ENCODE assay signal across 10 cellular contexts in genomic region chr3:143302638-143303171, GRCh38.
DNase-seq lines count a peak whose midpoint lies in the region; ATAC-seq, FAIRE-seq and TF ChIP-seq lines count a peak whose summit lies in the region.
"Had no signal": no experiment of that assay in that cellular context is flagged by ENCODE, and none has a peak within 500 bp of the region (broad histone marks: within the 10 kb centered on the region; RNA-seq: fewer than 3 reads in every experiment).

No MANE protein-coding gene starts in this region.

- TF ChIP-seq CTCF in K562 (IDR thresholded peaks at IDR 0.05 in 2 of 3, conservative IDR thresholded peaks at IDR 0.05 in 1 of 3; ENCODE audit: insufficient read depth in 2 of 3, low read depth in 1 of 3, low read length in 3 of 3) (no peak), hepatocyte (IDR thresholded peaks at IDR 0.05; ENCODE audit: poor library complexity) (no peak)

- no peak for FAIRE-seq in K562 (lab: Jason Lieb, UNC)

- H2AFZ ChIP-seq in K562 (ENCODE audit: low read depth, low read length) (peak overlapping the region; percentile 80), hepatocyte (no peak overlapping the region)

- peak; percentile 56 for DNase-seq in HK-2 (ENCODE audit: unreplicated experiment)
- DNase-seq in K562 (ENCODE audit: extremely low read depth in 1 of 4, low spot score in 3 of 4), result no peak
- DNase-seq in hepatocyte (ENCODE audit: low spot score), result peak; percentile 29
- DNase-seq in stromal cell of bone marrow (ENCODE audit: low read depth), result peak; percentile 61
- DNase-seq in activated T-helper 1 cell treated with anti-CD3 and anti-CD28 coated beads, Interleukin-12 subunit alpha, Interleukin-12 subunit beta, Interleukin-2, Interleukin-4 antibody, amounts not matched to agents 30 ng/mL and 10 ng/mL and 1 ng/mL, durations not matched to agents 14 hours and 24 hours and 36 hours (ENCODE audit: low spot score), result no peak
- no peak for DNase-seq in NCI-H82 treated with DMSO at 0.1 percent for 48 hours (lab: John Stamatoyannopoulos, UW; ENCODE audit: unreplicated experiment)
- DNase-seq in NCI-H526 treated with DMSO at 0.1 percent for 48 hours (lab: John Stamatoyannopoulos, UW), result no peak
- no peak for DNase-seq in NCI-H526 (lab: John Stamatoyannopoulos, UW)

- no peak for TF ChIP-seq POLR2A in K562 (conservative IDR thresholded peaks at IDR 0.05)

- H3K36me3 ChIP-seq in K562 (ENCODE audit: control insufficient read depth, insufficient read depth, low read length) (no peaks in the 10 kb centered on the region), hepatocyte (replicated peaks; ENCODE audit: insufficient read depth, low read depth) (no peaks in the 10 kb centered on the region)
- H3K36me3 ChIP-seq: Peyer's patch had no signal

- BruUV-seq in K562 (replicated peaks; lab: Mats Ljungman, UMichigan), result no TSS peak

- peak overlapping the region; percentile 39 for H3K4me2 ChIP-seq in K562 (ENCODE audit: insufficient read depth, low read length)
- no peak overlapping the region for H3K4me2 ChIP-seq in hepatocyte

- ATAC-seq in K562, result peak; percentile 13; the same call in 1 of the 3 replicates
- ATAC-seq: activated T-helper 17 cell treated with anti-CD3 and anti-CD28 coated beads, Interleukin-2, amount 50 U/mL, for 72 hours had no signal

- H3K4me3 Mint-ChIP-seq in activated T-helper 1 cell treated with anti-CD3 and anti-CD28 coated beads, Interleukin-12 subunit alpha, Interleukin-12 subunit beta, Interleukin-2, Interleukin-4 antibody, amounts not matched to agents 30 ng/mL and 10 ng/mL and 1 ng/mL, durations not matched to agents 14 hours and 24 hours and 36 hours, result no peak overlapping the region
- H3K4me3 Mint-ChIP-seq: activated T-helper 17 cell treated with anti-CD3 and anti-CD28 coated beads, Interleukin-2, amount 50 U/mL, for 72 hours had no signal

- intact Hi-C loops in K562 (cut with micrococcal nuclease), result no loop called here
- intact Hi-C loops in activated T-helper 1 cell treated with anti-CD3 and anti-CD28 coated beads, Interleukin-12 subunit alpha, Interleukin-12 subunit beta, Interleukin-2, Interleukin-4 antibody, amounts not matched to agents 30 ng/mL and 10 ng/mL and 1 ng/mL, durations not matched to agents 14 hours and 24 hours and 36 hours (cut with micrococcal nuclease), result no loop called here

- H4K20me1 ChIP-seq in K562 (replicated peaks; ENCODE audit: control insufficient read depth, insufficient read depth, low read length), result no peaks in the 10 kb centered on the region
- H4K20me1 ChIP-seq in hepatocyte (ENCODE audit: insufficient read depth, poor library complexity, severe bottlenecking), result no peaks in the 10 kb centered on the region

- H3K9me2 ChIP-seq in hepatocyte (replicated peaks; ENCODE audit: insufficient read depth), result no peaks in the 10 kb centered on the region

- H3K9me3 ChIP-seq in K562 (replicated peaks; ENCODE audit: control insufficient read depth, insufficient read depth, low read depth, low read length), result no peaks in the 10 kb centered on the region
- H3K9me3 ChIP-seq in hepatocyte (ENCODE audit: low read depth), result no peaks in the 10 kb centered on the region
- H3K9me3 ChIP-seq: Peyer's patch had no signal

- H3K27ac ChIP-seq in K562 (ENCODE audit: extremely low read depth, low read depth, low read length), result no peak overlapping the region
- no peak overlapping the region for H3K27ac ChIP-seq in hepatocyte

- H3K9ac ChIP-seq in K562 (ENCODE audit: insufficient read depth in 1 of 2, low read depth in 2 of 2, low read length in 2 of 2), result peak overlapping the region in 1 of 2 experiments; percentile 38; a peak in 1 of 4 replicates

- peaks cover 12% of the 10 kb centered on the region for H3K4me1 Mint-ChIP-seq in activated T-helper 1 cell treated with anti-CD3 and anti-CD28 coated beads, Interleukin-12 subunit alpha, Interleukin-12 subunit beta, Interleukin-2, Interleukin-4 antibody, amounts not matched to agents 30 ng/mL and 10 ng/mL and 1 ng/mL, durations not matched to agents 14 hours and 24 hours and 36 hours (ENCODE audit: low read depth)

- H3K9me1 ChIP-seq in K562 (ENCODE audit: control insufficient read depth, insufficient read depth, low read length), result no peaks in the 10 kb centered on the region

- in situ Hi-C loops in K562 (cut with MboI), result no loop called here

- H3K4me3 ChIP-seq in K562 (no peak overlapping the region), hepatocyte (no peak overlapping the region)
- H3K4me3 ChIP-seq: Peyer's patch had no signal

- H3K27me3 Mint-ChIP-seq in activated T-helper 1 cell treated with anti-CD3 and anti-CD28 coated beads, Interleukin-12 subunit alpha, Interleukin-12 subunit beta, Interleukin-2, Interleukin-4 antibody, amounts not matched to agents 30 ng/mL and 10 ng/mL and 1 ng/mL, durations not matched to agents 14 hours and 24 hours and 36 hours (ENCODE audit: insufficient read depth), result no peaks in the 10 kb centered on the region
- H3K27me3 Mint-ChIP-seq: activated T-helper 17 cell treated with anti-CD3 and anti-CD28 coated beads, Interleukin-2, amount 50 U/mL, for 72 hours had no signal

- CTCF ChIA-PET in K562 (lab: Yijun Ruan, JAX; ENCODE audit: low intra/inter-chr PET ratio), result no interaction called here

- POLR2A ChIA-PET in K562 (lab: Yijun Ruan, JAX), result interaction anchor here (1.1 kb wide), 1 partner anchor 9 kb away, joined by 3 read pairs; no protein-coding TSS in a partner anchor

- H3K79me2 ChIP-seq in K562 (ENCODE audit: control insufficient read depth, insufficient read depth, low read length), result no peaks in the 10 kb centered on the region
- H3K79me2 ChIP-seq in hepatocyte, result no peaks in the 10 kb centered on the region

- no peak for TF ChIP-seq EP300 in K562 (IDR thresholded peaks at IDR 0.05; ENCODE audit: low read length)

- no peaks in the 10 kb centered on the region for H3K36me3 Mint-ChIP-seq in activated T-helper 1 cell treated with anti-CD3 and anti-CD28 coated beads, Interleukin-12 subunit alpha, Interleukin-12 subunit beta, Interleukin-2, Interleukin-4 antibody, amounts not matched to agents 30 ng/mL and 10 ng/mL and 1 ng/mL, durations not matched to agents 14 hours and 24 hours and 36 hours (ENCODE audit: low read depth)

- WGBS in K562 (ENCODE audit: insufficient coverage, low coverage, missing lambda C conversion rate), result 35% methylated on average over 10 of the region's 11 CpGs
- 55% methylated on average over 10 of the region's 11 CpGs for WGBS in hepatocyte (ENCODE audit: low lambda C conversion rate, missing lambda C conversion rate)

- H3K27me3 ChIP-seq in K562 (ENCODE audit: control insufficient read depth in 2 of 2, insufficient read depth in 2 of 2, low read length in 2 of 2) (no peaks in the 10 kb centered on the region), hepatocyte (no peaks in the 10 kb centered on the region)
- H3K27me3 ChIP-seq: Peyer's patch had no signal

- no peaks in the 10 kb centered on the region for H3K9me3 Mint-ChIP-seq in activated T-helper 1 cell treated with anti-CD3 and anti-CD28 coated beads, Interleukin-12 subunit alpha, Interleukin-12 subunit beta, Interleukin-2, Interleukin-4 antibody, amounts not matched to agents 30 ng/mL and 10 ng/mL and 1 ng/mL, durations not matched to agents 14 hours and 24 hours and 36 hours
- H3K9me3 Mint-ChIP-seq: activated T-helper 17 cell treated with anti-CD3 and anti-CD28 coated beads, Interleukin-2, amount 50 U/mL, for 72 hours had no signal

- peaks cover 12 to 41% of the 10 kb centered on the region in 2 experiments; a peak in 4 of 5 replicates for H3K4me1 ChIP-seq in K562 (replicated peaks in 1 of 2; ENCODE audit: control insufficient read depth in 2 of 2, insufficient read depth in 2 of 2, low read length in 2 of 2)
- H3K4me1 ChIP-seq in hepatocyte (ENCODE audit: insufficient read depth), result peaks cover 10% of the 10 kb centered on the region

- no peak overlapping the region for H3K27ac Mint-ChIP-seq in activated T-helper 1 cell treated with anti-CD3 and anti-CD28 coated beads, Interleukin-12 subunit alpha, Interleukin-12 subunit beta, Interleukin-2, Interleukin-4 antibody, amounts not matched to agents 30 ng/mL and 10 ng/mL and 1 ng/mL, durations not matched to agents 14 hours and 24 hours and 36 hours
- H3K27ac Mint-ChIP-seq: activated T-helper 17 cell treated with anti-CD3 and anti-CD28 coated beads, Interleukin-2, amount 50 U/mL, for 72 hours had no signal

- TF ChIP-seq RAD21 in K562 (CRISPR knock-in tag; conservative IDR thresholded peaks at IDR 0.05 in 1 of 2, IDR thresholded peaks at IDR 0.05 in 1 of 2), result no peak

TF ChIP-seq in K562, 482 proteins besides CTCF, POLR2A, EP300 and RAD21 (continues in another document):
- no peak for TF ChIP-seq ZNF354B (CRISPR knock-in tag; IDR thresholded peaks at IDR 0.05)
- 0 out of 2 replicates have a peak, but pooled peaks have one; percentile 8 for TF ChIP-seq ATF3 (IDR thresholded peaks at IDR 0.05)
- TF ChIP-seq ATF3 (CRISPR knock-in tag; conservative IDR thresholded peaks at IDR 0.05), result no peak
- TF ChIP-seq MEF2D (tag; conservative IDR thresholded peaks at IDR 0.05; ENCODE audit: low read depth), result no peak
- no peak for TF ChIP-seq USF1 (CRISPR knock-in tag; IDR thresholded peaks at IDR 0.05)
- TF ChIP-seq ATF7 (IDR thresholded peaks at IDR 0.05), result no peak
- 0 out of 2 replicates have a peak, but pooled peaks have one; percentile 8 for TF ChIP-seq NFE2 (IDR thresholded peaks at IDR 0.05; ENCODE audit: low read depth)

Comparison
In these comparisons a context has a peak if more than half of its experiments do, and no peak if none do; other contexts are left out.
1. DNase-seq: peak in HK-2 (single experiment), hepatocyte (single experiment) and stromal cell of bone marrow (single experiment); none in K562 (0 of 4), activated T-helper 1 cell treated with anti-CD3 and anti-CD28 coated beads, Interleukin-12 subunit alpha, Interleukin-12 subunit beta, Interleukin-2, Interleukin-4 antibody, amounts not matched to agents 30 ng/mL and 10 ng/mL and 1 ng/mL, durations not matched to agents 14 hours and 24 hours and 36 hours (single experiment), NCI-H82 treated with DMSO at 0.1 percent for 48 hours (single experiment), NCI-H526 treated with DMSO at 0.1 percent for 48 hours (single experiment) and NCI-H526 (0 of 2).